In the genomic region with DNA sequence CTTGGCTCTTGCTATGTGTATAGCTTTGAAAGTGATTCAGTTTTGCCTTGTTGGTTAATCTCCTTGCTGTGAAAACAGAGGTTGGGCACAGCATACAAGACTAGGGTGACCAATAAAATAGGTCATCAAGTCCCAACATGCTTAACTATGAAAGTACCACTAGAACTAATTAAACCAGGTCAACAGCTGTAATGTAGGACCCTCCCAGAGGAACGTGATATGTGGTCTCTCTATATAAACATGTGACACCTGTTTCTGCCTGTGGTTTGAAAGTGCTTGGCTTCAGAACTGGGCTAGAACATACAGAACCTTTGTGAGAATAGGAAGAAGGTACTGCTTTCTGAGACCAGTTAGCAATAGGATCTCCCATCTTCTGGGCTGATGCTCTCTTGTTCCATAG, we compare ENCODE assay signal across 20 cellular contexts.
"Had no signal": no experiment of that assay in that cellular context is flagged by ENCODE, and none has a peak within 500 bp of the region (broad histone marks: within the 10 kb centered on the region; RNA-seq: fewer than 3 reads in every experiment).

No MANE protein-coding gene starts in this region.

- FAIRE-seq: K562 had no signal

- H3K4me3 Mint-ChIP-seq: activated CD8-positive, alpha-beta T cell treated with anti-CD3 and anti-CD28 coated beads, Interleukin-2, amount 10 ng/mL, durations not matched to agents 7 days and 5 days; activated naive CD4-positive, alpha-beta T cell treated with anti-CD3 and anti-CD28 coated beads, Interleukin-2, amount 50 U/mL, for 24 hours had no signal

- H3K4me1 Mint-ChIP-seq: activated naive CD4-positive, alpha-beta T cell treated with anti-CD3 and anti-CD28 coated beads, Interleukin-2, amount 50 U/mL, for 24 hours had no signal

- H3K27me3 Mint-ChIP-seq: activated naive CD4-positive, alpha-beta T cell treated with anti-CD3 and anti-CD28 coated beads, Interleukin-2, amount 50 U/mL, for 24 hours had no signal

- H3K36me3 Mint-ChIP-seq: activated naive CD4-positive, alpha-beta T cell treated with anti-CD3 and anti-CD28 coated beads, Interleukin-2, amount 50 U/mL, for 24 hours had no signal

- DNase-seq: activated CD4-positive, alpha-beta T cell treated with anti-CD3 and anti-CD28 coated beads for 48 hours; activated CD4-positive, alpha-beta T cell treated with anti-CD3 and anti-CD28 coated beads, Interleukin-2, amount 50 U/mL, for 4 hours; activated CD4-positive, CD25-positive, alpha-beta regulatory T cell treated with anti-CD3 and anti-CD28 coated beads, Interleukin-2, amount 50 U/mL, for 72 hours; activated CD8-positive, alpha-beta memory T cell treated with anti-CD3 and anti-CD28 coated beads, Interleukin-2, amount 50 U/mL, for 48 hours; activated CD8-positive, alpha-beta T cell treated with anti-CD3 and anti-CD28 coated beads, Interleukin-2, amount 10 ng/mL, durations not matched to agents 7 days and 5 days; activated T-cell treated with anti-CD3 and anti-CD28 coated beads, Interleukin-2, amount 50 U/mL, for 1 hour; body of pancreas; Karpas-422; NCI-H1417; NCI-H1930; NCI-H345; OCI-M1; RPMI8226; SK-N-SH; T-helper 1 cell had no signal

- H3K4me1 ChIP-seq: body of pancreas had no signal

- H3K9ac ChIP-seq: SK-N-SH had no signal

- H3K36me3 ChIP-seq: ascending aorta had no signal

- H3K9me3 ChIP-seq: ascending aorta, body of pancreas, SK-N-SH had no signal

- H3K4me3 ChIP-seq: ascending aorta, body of pancreas, K562 had no signal

- H3K27me3 ChIP-seq: ascending aorta, body of pancreas had no signal

- H3K27ac ChIP-seq: ascending aorta, body of pancreas had no signal

- ATAC-seq: activated CD8-positive, alpha-beta T cell treated with anti-CD3 and anti-CD28 coated beads, Interleukin-2, amount 10 ng/mL, durations not matched to agents 7 days and 5 days; body of pancreas; K562; Panc1; Right ventricle myocardium inferior had no signal

- H3K27ac Mint-ChIP-seq: activated CD8-positive, alpha-beta T cell treated with anti-CD3 and anti-CD28 coated beads, Interleukin-2, amount 10 ng/mL, durations not matched to agents 7 days and 5 days; activated naive CD4-positive, alpha-beta T cell treated with anti-CD3 and anti-CD28 coated beads, Interleukin-2, amount 50 U/mL, for 24 hours had no signal
